ENCODE assay signal across 15 cellular contexts in the genomic region with DNA sequence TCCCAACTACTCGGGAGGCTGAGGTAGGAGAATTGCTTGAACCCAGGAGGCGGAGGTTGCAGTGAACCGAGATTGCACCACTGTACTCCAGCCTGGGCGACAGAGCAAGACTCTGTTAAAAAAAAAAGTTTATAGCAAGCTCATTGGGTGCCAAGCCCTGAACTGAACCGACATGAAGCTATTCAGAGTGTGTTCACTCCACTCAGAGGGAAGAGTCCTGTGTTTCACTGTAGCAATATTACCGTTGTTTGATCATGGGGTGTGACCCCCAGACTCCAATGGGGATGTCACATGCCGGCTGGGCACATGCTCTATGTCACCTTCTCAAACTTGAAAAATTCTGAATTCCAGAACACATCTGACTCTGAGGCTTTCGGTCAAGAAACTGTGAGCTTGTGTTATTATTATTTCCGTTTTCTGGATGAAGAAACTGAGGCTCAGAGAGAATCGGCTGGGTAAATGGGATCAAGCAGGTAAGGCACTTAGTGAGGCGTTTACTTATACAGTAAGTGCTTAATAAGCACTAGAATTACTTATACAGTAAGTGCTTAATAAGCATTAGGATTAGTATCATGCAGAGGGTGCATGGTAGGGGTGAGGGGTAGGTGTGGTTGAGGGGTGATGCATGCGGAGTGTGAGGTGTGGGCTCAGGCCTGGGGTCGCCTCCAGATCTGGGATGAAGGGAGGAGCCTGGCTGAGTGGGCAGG. TPM values are rescaled to one million over a fixed set of nuclear protein-coding genes. Genes with fewer than 3 reads are reported as not detected.
A peak's percentile ranks its signal among the peaks of the same experiment; 100 is the strongest.
DNase-seq lines count a peak whose midpoint lies in the region; ATAC-seq and TF ChIP-seq lines count a peak whose summit lies in the region.
"Had no signal": no experiment of that assay in that cellular context is flagged by ENCODE, and none has a peak within 500 bp of the region (broad histone marks: within the 10 kb centered on the region; RNA-seq: fewer than 3 reads in every experiment).

No MANE protein-coding gene starts in this region.

- H3K27me3 Mint-ChIP-seq in neural crest cell (ENCODE audit: low read depth) (no peaks in the 10 kb centered on the region), mesothelial cell of epicardium (ENCODE audit: low read depth) (no peaks in the 10 kb centered on the region)
- H3K27me3 Mint-ChIP-seq: IgD-negative memory B cell had no signal

- H3K9me3 ChIP-seq in Peyer's patch (no peaks in the 10 kb centered on the region), esophagus squamous epithelium (no peaks in the 10 kb centered on the region), thoracic aorta (no peaks in the 10 kb centered on the region)

- DNase-seq in Peyer's patch (no peak), esophagus squamous epithelium (lab: John Stamatoyannopoulos, UW) (no peak), neural crest cell (ENCODE audit: low read depth, low spot score) (no peak), thoracic aorta (ENCODE audit: low spot score) (no peak), mesothelial cell of epicardium (ENCODE audit: low spot score in 2 of 2, unreplicated experiment in 2 of 2) (no peak), COLO668 (lab: John Stamatoyannopoulos, UW; ENCODE audit: unreplicated experiment) (no peak)
- DNase-seq: activated CD4-positive, CD25-positive, alpha-beta regulatory T cell treated with anti-CD3 and anti-CD28 coated beads, Interleukin-2, amount 50 U/mL, for 72 hours; activated CD8-positive, alpha-beta memory T cell treated with anti-CD3 and anti-CD28 coated beads, Interleukin-2, amount 50 U/mL, for 4 hours; activated naive CD4-positive, alpha-beta T cell; GF-D8; NCI-H345; SHP77 treated with DMSO at 0.1 percent for 48 hours had no signal

- H3K36me3 Mint-ChIP-seq in neural crest cell (ENCODE audit: low read depth) (no peaks in the 10 kb centered on the region), mesothelial cell of epicardium (peaks cover 2% of the 10 kb centered on the region)
- H3K36me3 Mint-ChIP-seq: IgD-negative memory B cell had no signal

- H3K4me1 ChIP-seq in Peyer's patch, result peaks cover 0 to 95% (median 12%) of the 10 kb centered on the region in 4 donors
- peaks cover 46 to 100% (median 97%) of the 10 kb centered on the region in 3 donors for H3K4me1 ChIP-seq in esophagus squamous epithelium
- H3K4me1 ChIP-seq in thoracic aorta (ENCODE audit: control insufficient read depth in 1 of 2, low read depth in 2 of 2), result peaks cover 85 to 99% of the 10 kb centered on the region in 2 donors

- H3K4me3 ChIP-seq in Peyer's patch, result no peak overlapping the region
- no peak overlapping the region for H3K4me3 ChIP-seq in esophagus squamous epithelium
- no peak overlapping the region for H3K4me3 ChIP-seq in thoracic aorta

- TF ChIP-seq CTCF in Peyer's patch (IDR thresholded peaks at IDR 0.05), result no peak
- no peak for TF ChIP-seq CTCF in esophagus squamous epithelium (IDR thresholded peaks at IDR 0.05)
- TF ChIP-seq CTCF in neural crest cell (conservative IDR thresholded peaks at IDR 0.05), result no peak
- no peak for TF ChIP-seq CTCF in thoracic aorta (IDR thresholded peaks at IDR 0.05)
- TF ChIP-seq CTCF in mesothelial cell of epicardium (IDR thresholded peaks at IDR 0.05; ENCODE audit: unreplicated experiment), result no peak

- H3K27ac ChIP-seq in Peyer's patch (peak overlapping the region in 3 of 4 donors; percentile 49 to 88 (median 49)), esophagus squamous epithelium (peak overlapping the region; percentile 64 to 97 (median 90)), thoracic aorta (peak overlapping the region; percentile 99)

- H3K27ac Mint-ChIP-seq in neural crest cell (ENCODE audit: unreplicated experiment) (peak overlapping the region; percentile 54), mesothelial cell of epicardium (no peak overlapping the region)
- H3K27ac Mint-ChIP-seq: IgD-negative memory B cell had no signal

- H3K27me3 ChIP-seq in Peyer's patch (no peaks in the 10 kb centered on the region), esophagus squamous epithelium (no peaks in the 10 kb centered on the region), thoracic aorta (replicated peaks; ENCODE audit: insufficient read depth) (no peaks in the 10 kb centered on the region)

- ATAC-seq in thoracic aorta (ENCODE audit: insufficient number of reproducible peaks, low FRiP score, low read depth) (no peak), GM18907 (IDR thresholded peaks at IDR 0.05; ENCODE audit: unreplicated experiment) (no peak), GM19395 (IDR thresholded peaks at IDR 0.05; ENCODE audit: unreplicated experiment) (no peak)

- 68 to 72% methylated on average over 12 of the region's 13 CpGs for WGBS in esophagus squamous epithelium, 2 donors

- TF ChIP-seq POLR2A in Peyer's patch (IDR thresholded peaks at IDR 0.05), result no peak
- no peak for TF ChIP-seq POLR2A in esophagus squamous epithelium (IDR thresholded peaks at IDR 0.05)

- no peak overlapping the region for H3K4me3 Mint-ChIP-seq in neural crest cell
- H3K4me3 Mint-ChIP-seq in mesothelial cell of epicardium, result no peak overlapping the region
- H3K4me3 Mint-ChIP-seq: IgD-negative memory B cell had no signal

- no peaks in the 10 kb centered on the region for H3K36me3 ChIP-seq in Peyer's patch
- H3K36me3 ChIP-seq in esophagus squamous epithelium, result peaks cover 0 to 8% (median 0%) of the 10 kb centered on the region in 3 donors
- peaks cover 2% of the 10 kb centered on the region for H3K36me3 ChIP-seq in thoracic aorta

- H3K4me1 Mint-ChIP-seq in neural crest cell, result peaks cover 57% of the 10 kb centered on the region
- H3K4me1 Mint-ChIP-seq in mesothelial cell of epicardium, result peaks cover 42% of the 10 kb centered on the region
- H3K4me1 Mint-ChIP-seq: IgD-negative memory B cell had no signal

- intact Hi-C loops in esophagus squamous epithelium (cut with DNase I), result no loop called here

- no peaks in the 10 kb centered on the region for H3K9me3 Mint-ChIP-seq in neural crest cell
- no peaks in the 10 kb centered on the region for H3K9me3 Mint-ChIP-seq in mesothelial cell of epicardium
- H3K9me3 Mint-ChIP-seq: IgD-negative memory B cell had no signal

RNA-seq across cellular contexts. Expression of a gene that starts 36.2 kb away (rescaled TPM):
- 100 to 1,000 TPM in 3 of 4 donors, 10 to 100 TPM in 1; 68.7 to 199 (median 122) TPM for total RNA-seq in Peyer's patch
- 100 to 1,000 TPM in 1 of 4 donors, 10 to 100 TPM in 3; 44.9 to 107 (median 54.2) TPM for total RNA-seq in esophagus squamous epithelium
- 101 and 103 TPM in 2 replicates for total RNA-seq in neural crest cell
- 100 to 1,000 TPM; 684 to 846 TPM for total RNA-seq in thoracic aorta
- 221 to 226 TPM (median 221 TPM) in 3 replicates for total RNA-seq in mesothelial cell of epicardium

Comparison
In these comparisons a context has a peak if more than half of its experiments do, and no peak if none do; other contexts are left out.
1. H3K27ac ChIP-seq: peak in every context shown above with its lines; median percentile 99 in thoracic aorta; 90 in esophagus squamous epithelium; 49 in Peyer's patch.